ENCODE assay signal across 25 cellular contexts in the genomic region with DNA sequence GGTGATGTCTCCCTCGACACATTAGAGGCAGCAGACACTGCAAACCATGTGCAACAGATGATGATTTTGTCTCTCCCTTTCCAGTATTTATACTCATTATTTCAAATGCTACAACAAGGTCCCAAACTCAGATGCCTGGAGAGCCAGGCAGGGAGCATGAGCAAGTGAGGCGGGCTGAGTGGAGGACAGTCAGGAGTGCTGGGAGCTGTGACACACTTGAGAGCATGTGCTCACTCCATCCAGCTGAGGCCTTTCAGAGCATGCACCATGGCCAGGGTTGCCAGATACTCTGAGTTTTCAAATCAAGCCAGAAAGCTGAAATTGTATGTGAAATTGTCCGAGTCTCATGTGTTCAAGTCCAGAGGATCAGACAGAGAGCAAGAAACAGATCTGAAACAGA. TPM values are rescaled to one million over a fixed set of nuclear protein-coding genes. Genes with fewer than 3 reads are reported as not detected.
DNase-seq lines count a peak whose midpoint lies in the region; ATAC-seq, FAIRE-seq and TF ChIP-seq lines count a peak whose summit lies in the region.
"Had no signal": no experiment of that assay in that cellular context is flagged by ENCODE, and none has a peak within 500 bp of the region (broad histone marks: within the 10 kb centered on the region; RNA-seq: fewer than 3 reads in every experiment).

No MANE protein-coding gene starts in this region.

- no TSS peak for BruUV-seq in Caco-2 (replicated peaks; lab: Mats Ljungman, UMichigan)

- no peak for TF ChIP-seq POLR2A in esophagus squamous epithelium (IDR thresholded peaks at IDR 0.05)

- H3K27me3 ChIP-seq in esophagus squamous epithelium: no peaks in the 10 kb centered on the region
- no peaks in the 10 kb centered on the region for H3K27me3 ChIP-seq in lower lobe of right lung (ENCODE audit: low read depth)
- H3K27me3 ChIP-seq in tibial artery: no peaks in the 10 kb centered on the region
- H3K27me3 ChIP-seq in Caco-2 (replicated peaks; ENCODE audit: control insufficient read depth, insufficient read depth, low read length): no peaks in the 10 kb centered on the region
- H3K27me3 ChIP-seq: BLaER1, MG63, SJSA1 had no signal

- H3K4me3 ChIP-seq in esophagus squamous epithelium (no peak overlapping the region), lower lobe of right lung (no peak overlapping the region), tibial artery (no peak overlapping the region), Caco-2 (ENCODE audit: low read depth, low read length) (no peak overlapping the region)
- H3K4me3 ChIP-seq: BLaER1, GM12878, MG63, SJSA1 had no signal

- H3K27ac Mint-ChIP-seq in Caco-2 (ENCODE audit: unreplicated experiment): no peak overlapping the region
- H3K27ac Mint-ChIP-seq: CD4-positive, alpha-beta memory T cell; HFFc6; IgD-negative memory B cell had no signal

- no peak overlapping the region for H3K4me3 Mint-ChIP-seq in Caco-2 (ENCODE audit: unreplicated experiment)
- H3K4me3 Mint-ChIP-seq: CD4-positive, alpha-beta memory T cell; HFFc6; IgD-negative memory B cell had no signal

- DNase-seq in RWPE1 (ENCODE audit: low spot score) (no peak), esophagus squamous epithelium (lab: John Stamatoyannopoulos, UW) (no peak), lower lobe of right lung (no peak), tibial artery (no peak), GM19239 (ENCODE audit: insufficient read length, low spot score) (no peak), Caco-2 (no peak), T-helper 1 cell (no peak)
- DNase-seq: Calu3; CD4-positive, alpha-beta memory T cell; GF-D8; HFFc6; Kasumi-1; MG63; NCI-H1048; NCI-H1436; NCI-H1930; NCI-H226; NCI-H524 treated with DMSO at 0.1 percent for 48 hours; PC-3 had no signal

- H3K36me3 Mint-ChIP-seq in Caco-2 (ENCODE audit: insufficient read depth, unreplicated experiment): no peaks in the 10 kb centered on the region
- H3K36me3 Mint-ChIP-seq: IgD-negative memory B cell had no signal

- CTCF ChIA-PET in RWPE1 (lab: Yijun Ruan, JAX) (interaction anchor here (0.7 kb wide), 1 partner anchor 39 kb away, joined by 3 read pairs; no protein-coding TSS in a partner anchor), Caco-2 (lab: Charles Lee) (no interaction called here)

- FAIRE-seq in GM19239 (lab: Jason Lieb, UNC): no peak
- FAIRE-seq: GM12878, H54, HTR-8/SVneo had no signal

- no peaks in the 10 kb centered on the region for H3K9me3 ChIP-seq in esophagus squamous epithelium
- H3K9me3 ChIP-seq in lower lobe of right lung: no peaks in the 10 kb centered on the region
- H3K9me3 ChIP-seq in tibial artery: no peaks in the 10 kb centered on the region
- no peaks in the 10 kb centered on the region for H3K9me3 ChIP-seq in Caco-2
- H3K9me3 ChIP-seq: BLaER1, MG63, SJSA1 had no signal

- H3K27me3 Mint-ChIP-seq in Caco-2 (ENCODE audit: insufficient read depth, unreplicated experiment): no peaks in the 10 kb centered on the region
- H3K27me3 Mint-ChIP-seq: CD4-positive, alpha-beta memory T cell; IgD-negative memory B cell had no signal

- peaks cover 8 to 32% (median 16%) of the 10 kb centered on the region in 3 donors for H3K4me1 ChIP-seq in esophagus squamous epithelium
- H3K4me1 ChIP-seq in lower lobe of right lung: peaks cover 27% of the 10 kb centered on the region
- H3K4me1 ChIP-seq in tibial artery: peaks cover 6 to 77% (median 59%) of the 10 kb centered on the region in 4 donors
- H3K4me1 ChIP-seq in Caco-2: peaks cover 9% of the 10 kb centered on the region
- H3K4me1 ChIP-seq: BLaER1 had no signal

- intact Hi-C loops in esophagus squamous epithelium (cut with DNase I) (no loop called here), lower lobe of right lung (cut with DNase I) (no loop called here), tibial artery (cut with DNase I; ENCODE audit: low total_unique reads) (loop anchor here (10.0 kb wide), 1 partner anchor 116 kb away; no protein-coding TSS in a partner anchor), Caco-2 (cut with micrococcal nuclease; ENCODE audit: unreplicated experiment) (no loop called here)

- no peaks in the 10 kb centered on the region for H3K9me3 Mint-ChIP-seq in Caco-2 (ENCODE audit: unreplicated experiment)
- H3K9me3 Mint-ChIP-seq: HFFc6, IgD-negative memory B cell had no signal

- H3K27ac ChIP-seq in RWPE1 (peak overlapping the region; percentile 64), esophagus squamous epithelium (peak overlapping the region in 3 of 4 donors; percentile 13 to 25 (median 23)), lower lobe of right lung (peak overlapping the region; percentile 41), tibial artery (peak overlapping the region; percentile 73 to 79)
- H3K27ac ChIP-seq: BLaER1, SJSA1 had no signal

- ATAC-seq in lower lobe of right lung: no peak
- ATAC-seq: GM12878, PC-3 had no signal

- 78 to 97% methylated on average over 2 to 3 of the region's 3 CpGs for WGBS in esophagus squamous epithelium, 2 donors

- H3K36me3 ChIP-seq in esophagus squamous epithelium (peaks cover 0 to 34% (median 0%) of the 10 kb centered on the region in 3 donors), lower lobe of right lung (peaks cover 11% of the 10 kb centered on the region), tibial artery (peaks cover 6 to 52% (median 29%) of the 10 kb centered on the region in 3 donors), Caco-2 (ENCODE audit: control insufficient read depth, insufficient read depth, low read length) (no peaks in the 10 kb centered on the region; the same call in 1 of the 2 replicates)
- H3K36me3 ChIP-seq: SJSA1 had no signal

- H3K4me1 Mint-ChIP-seq in Caco-2 (ENCODE audit: low read depth, unreplicated experiment): no peaks in the 10 kb centered on the region
- H3K4me1 Mint-ChIP-seq: CD4-positive, alpha-beta memory T cell; IgD-negative memory B cell had no signal

- POLR2A ChIA-PET in RWPE1 (lab: Yijun Ruan, JAX; ENCODE audit: low non-redundant PET) (no interaction called here), Caco-2 (lab: Charles Lee) (no interaction called here)

- TF ChIP-seq CTCF in RWPE1 (conservative IDR thresholded peaks at IDR 0.05; ENCODE audit: low read depth) (no peak), esophagus squamous epithelium (IDR thresholded peaks at IDR 0.05) (no peak), lower lobe of right lung (IDR thresholded peaks at IDR 0.05) (no peak), tibial artery (IDR thresholded peaks at IDR 0.05) (no peak), Caco-2 (IDR thresholded peaks at IDR 0.05; ENCODE audit: insufficient read depth in 1 of 2, low read depth in 1 of 2, low read length in 1 of 2, severe bottlenecking in 1 of 2, unreplicated experiment in 1 of 2) (no peak)

RNA-seq across cellular contexts. Expression of a gene that starts 55.8 kb away (rescaled TPM):
- total RNA-seq in esophagus squamous epithelium: 10 to 100 TPM in 3 of 4 donors, 1 to 10 TPM in 1; 6.2 to 28.3 (median 16.7) TPM
- total RNA-seq in lower lobe of right lung: 18.5 TPM
- 141 and 144 TPM in 2 replicates for total RNA-seq in Caco-2 (2022)

Comparison
In these comparisons a context has a peak if more than half of its experiments do, and no peak if none do; other contexts are left out.
1. H3K27ac ChIP-seq: peak in every context shown above with its lines; median percentile 76 in tibial artery; 64 in RWPE1; 41 in lower lobe of right lung; 23 in esophagus squamous epithelium.